ENCODE assay signal across 9 cellular contexts in the genomic region with DNA sequence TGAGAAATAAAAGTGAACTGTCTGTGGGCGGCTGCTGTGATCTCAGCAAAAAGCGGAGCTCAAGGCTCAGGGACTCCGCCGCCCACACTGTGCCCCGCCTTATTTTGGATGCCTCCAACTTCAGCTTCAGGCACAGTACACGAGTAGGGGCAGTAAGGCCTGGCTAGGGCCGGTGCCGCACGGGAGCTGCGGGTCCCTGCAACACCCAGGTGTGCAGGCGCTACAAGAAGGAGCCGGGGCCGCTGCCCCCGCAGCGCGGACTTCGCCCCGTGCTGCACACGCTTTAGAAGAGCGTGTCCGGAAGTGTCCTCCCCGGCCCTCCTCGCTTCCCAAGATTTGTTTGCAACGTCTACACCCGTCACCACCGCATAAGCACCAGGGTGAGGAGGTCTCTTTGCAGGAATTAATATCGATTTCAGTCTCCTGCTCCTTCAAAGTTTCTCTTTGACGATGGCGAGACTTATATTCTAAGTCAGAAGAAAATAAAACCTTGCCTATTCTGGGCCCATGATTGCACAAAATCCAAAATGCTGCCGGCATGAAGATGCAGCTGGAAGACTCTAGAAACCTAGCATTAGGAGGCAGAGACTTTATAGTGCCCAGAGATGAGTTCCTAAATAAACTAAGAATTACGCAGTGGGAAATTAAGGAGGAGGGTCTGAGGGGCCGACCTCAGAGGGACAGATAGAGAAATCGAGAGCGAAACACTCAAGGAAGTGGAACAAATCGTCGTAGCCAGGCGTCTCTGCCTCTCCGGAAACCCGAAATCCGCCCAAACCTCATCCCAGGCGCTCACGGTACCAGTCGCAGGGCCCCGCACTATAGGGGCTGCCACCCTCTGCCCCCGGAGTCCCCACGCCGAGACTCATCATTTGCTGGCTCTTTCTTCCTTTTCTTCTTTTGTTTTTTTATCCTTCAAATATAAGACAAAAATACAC. TPM values are rescaled to one million over a fixed set of nuclear protein-coding genes. Genes with fewer than 3 reads are reported as not detected.
A peak's percentile ranks its signal among the peaks of the same experiment; 100 is the strongest.
DNase-seq lines count a peak whose midpoint lies in the region; ATAC-seq and TF ChIP-seq lines count a peak whose summit lies in the region.
"Had no signal": no experiment of that assay in that cellular context is flagged by ENCODE, and none has a peak within 500 bp of the region (broad histone marks: within the 10 kb centered on the region; RNA-seq: fewer than 3 reads in every experiment).

No MANE protein-coding gene starts in this region.

- H3K79me2 ChIP-seq in fibroblast of lung (ENCODE audit: control insufficient read depth, insufficient read depth, low read length) (no peaks in the 10 kb centered on the region), neural progenitor cell (ENCODE audit: low read depth) (no peaks in the 10 kb centered on the region)

- H3K9me3 ChIP-seq in IMR-90 (ENCODE audit: control insufficient read depth, insufficient read depth, low read length) (peaks cover 2% of the 10 kb centered on the region; the same call in 1 of the 2 replicates), fibroblast of lung (ENCODE audit: control insufficient read depth, insufficient read depth, low read depth, low read length) (no peaks in the 10 kb centered on the region), neural progenitor cell (ENCODE audit: low read depth) (no peaks in the 10 kb centered on the region)

- CTCF ChIA-PET in Calu3 (lab: Charles Lee) (no interaction called here), IMR-90 (lab: Yijun Ruan, JAX) (no interaction called here)

- H2BK120ac ChIP-seq in IMR-90 (ENCODE audit: low read depth, low read length), result no peak overlapping the region

- H3K9ac ChIP-seq in IMR-90 (ENCODE audit: low read depth, low read length) (no peak overlapping the region), fibroblast of lung (ENCODE audit: insufficient read depth, low read length) (no peak overlapping the region), neural progenitor cell (no peak overlapping the region)

- no peak overlapping the region for H2BK5ac ChIP-seq in IMR-90 (ENCODE audit: low read depth, low read length, poor library complexity, severe bottlenecking)

- no peaks in the 10 kb centered on the region for H3K79me1 ChIP-seq in IMR-90 (ENCODE audit: low read depth in 1 of 2, low read length in 2 of 2)

- H2BK20ac ChIP-seq in IMR-90 (ENCODE audit: low read depth, low read length), result no peak overlapping the region

- H4K8ac ChIP-seq in IMR-90 (ENCODE audit: low read depth in 2 of 2, low read length in 2 of 2), result no peak overlapping the region

- no peak for TF ChIP-seq RAD21 in IMR-90 (IDR thresholded peaks at IDR 0.05; ENCODE audit: low read length)

- no peak for TF ChIP-seq POLR2A in IMR-90 (IDR thresholded peaks at IDR 0.05; ENCODE audit: low read depth, low read length)

- H3K27me3 ChIP-seq in IMR-90 (ENCODE audit: control insufficient read depth, insufficient read depth, low read length) (peaks cover 75% of the 10 kb centered on the region), fibroblast of lung (ENCODE audit: control insufficient read depth, insufficient read depth, low read length) (peaks cover 53% of the 10 kb centered on the region), neural progenitor cell (peaks cover 100% of the 10 kb centered on the region)

- H3K9me1 ChIP-seq in IMR-90 (ENCODE audit: insufficient read depth, low read length), result no peaks in the 10 kb centered on the region

- H3K4me1 Mint-ChIP-seq in Calu3 (ENCODE audit: low read depth, unreplicated experiment) (peaks cover 13% of the 10 kb centered on the region), neural progenitor cell (peaks cover 49% of the 10 kb centered on the region)
- H3K4me1 Mint-ChIP-seq: activated CD8-positive, alpha-beta memory T cell treated with anti-CD3 and anti-CD28 coated beads, Interleukin-2, amount 10 ng/mL, durations not matched to agents 7 days and 5 days had no signal

- H3K27me3 Mint-ChIP-seq in Calu3 (ENCODE audit: unreplicated experiment) (peaks cover 56% of the 10 kb centered on the region), neural progenitor cell (ENCODE audit: insufficient read depth, low read depth) (peaks cover 62% of the 10 kb centered on the region)

- no peak overlapping the region for H3K14ac ChIP-seq in IMR-90 (replicated peaks; ENCODE audit: low read depth, low read length)

- in situ Hi-C loops in IMR-90 (cut with MboI; ENCODE audit: low sequenced_read_pairs), result no loop called here

- H2BK15ac ChIP-seq in IMR-90 (ENCODE audit: low read depth, low read length), result no peak overlapping the region

- dilution Hi-C loops in IMR-90 (cut with HindIII; ENCODE audit: low sequenced_read_pairs, unreplicated experiment), result no loop called here

- H3K27ac ChIP-seq in IMR-90 (ENCODE audit: insufficient read depth, low read length) (no peak overlapping the region), fibroblast of lung (ENCODE audit: insufficient read depth, low read length) (no peak overlapping the region), neural progenitor cell (no peak overlapping the region)

- H3K23ac ChIP-seq in IMR-90 (ENCODE audit: low read depth, low read length), result no peak overlapping the region

- H3K4me3 ChIP-seq in IMR-90 (ENCODE audit: insufficient read depth, low read depth, low read length), result peak overlapping the region; percentile 8; the same call in 1 of the 2 replicates
- H3K4me3 ChIP-seq in fibroblast of lung (replicated peaks in 1 of 4; ENCODE audit: control extremely low read depth in 1 of 4, insufficient read depth in 1 of 4, low read depth in 3 of 4, low read length in 4 of 4), result peak overlapping the region in 1 of 4 experiments; percentile 10
- peak overlapping the region; percentile 34 for H3K4me3 ChIP-seq in neural progenitor cell

- H3K36me3 Mint-ChIP-seq in Calu3 (ENCODE audit: insufficient read depth, unreplicated experiment) (no peaks in the 10 kb centered on the region), neural progenitor cell (peaks cover 4% of the 10 kb centered on the region)

- no peak overlapping the region for H3K18ac ChIP-seq in IMR-90 (ENCODE audit: low read depth, low read length)

- H3K9me3 Mint-ChIP-seq in Calu3 (ENCODE audit: low read depth, unreplicated experiment) (no peaks in the 10 kb centered on the region), neural progenitor cell (no peaks in the 10 kb centered on the region)

- no peak for DNase-seq in Calu3
- DNase-seq in IMR-90, result no peak
- DNase-seq in fibroblast of lung (ENCODE audit: low read depth in 2 of 2), result no peak
- peak; percentile 65 for DNase-seq in neural progenitor cell (ENCODE audit: low spot score)
- no peak for DNase-seq in NOMO-1 treated with dmso at 0.1 percent for 144 hours (lab: John Stamatoyannopoulos, UW; ENCODE audit: unreplicated experiment)
- no peak for DNase-seq in SW 1271 (lab: John Stamatoyannopoulos, UW)
- DNase-seq: activated CD8-positive, alpha-beta memory T cell treated with anti-CD3 and anti-CD28 coated beads, Interleukin-2, amount 10 ng/mL, durations not matched to agents 7 days and 5 days; dermis blood vessel endothelial cell had no signal

- H3K36me3 ChIP-seq in IMR-90 (ENCODE audit: control insufficient read depth, insufficient read depth, low read length), result no peaks in the 10 kb centered on the region
- no peaks in the 10 kb centered on the region for H3K36me3 ChIP-seq in fibroblast of lung (ENCODE audit: control insufficient read depth, insufficient read depth, low read length)
- H3K36me3 ChIP-seq in neural progenitor cell, result no peaks in the 10 kb centered on the region

- no peak overlapping the region for H3K4ac ChIP-seq in IMR-90 (ENCODE audit: low read depth, low read length)

- BruUV-seq in Calu3 (replicated peaks; lab: Mats Ljungman, UMichigan) (no TSS peak), IMR-90 (replicated peaks; lab: Mats Ljungman, UMichigan) (no TSS peak)

- H2AK5ac ChIP-seq in IMR-90 (ENCODE audit: low read depth, low read length), result no peak overlapping the region

- H3K4me2 ChIP-seq in IMR-90 (ENCODE audit: low read depth, low read length), result peak overlapping the region; percentile 74
- H3K4me2 ChIP-seq in fibroblast of lung (ENCODE audit: extremely low read depth, insufficient read depth, low read length), result peak overlapping the region; percentile 15
- H3K4me2 ChIP-seq in neural progenitor cell, result peak overlapping the region; percentile 68

- H2AK9ac ChIP-seq in IMR-90 (replicated peaks; ENCODE audit: low read depth, low read length, poor library complexity), result no peak overlapping the region

- H4K20me1 ChIP-seq in IMR-90 (ENCODE audit: insufficient read depth, low read length) (no peaks in the 10 kb centered on the region), fibroblast of lung (ENCODE audit: control insufficient read depth, extremely low read depth, insufficient read depth, low read length) (no peaks in the 10 kb centered on the region), neural progenitor cell (ENCODE audit: low read depth) (peaks cover 61% of the 10 kb centered on the region)

- H4K91ac ChIP-seq in IMR-90 (ENCODE audit: insufficient read depth, low read depth, low read length), result no peak overlapping the region

- peaks cover 3% of the 10 kb centered on the region; the same call in 1 of the 2 replicates for H3K4me1 ChIP-seq in IMR-90 (ENCODE audit: control insufficient read depth, insufficient read depth, low read length)
- no peaks in the 10 kb centered on the region for H3K4me1 ChIP-seq in fibroblast of lung (ENCODE audit: control insufficient read depth, extremely low read depth, insufficient read depth, low read length)
- H3K4me1 ChIP-seq in neural progenitor cell, result peaks cover 37% of the 10 kb centered on the region

- no peak for TF ChIP-seq CTCF in Calu3 (IDR thresholded peaks at IDR 0.05; ENCODE audit: unreplicated experiment)
- no peak for TF ChIP-seq CTCF in IMR-90 (conservative IDR thresholded peaks at IDR 0.05; ENCODE audit: low read depth, low read length)
- no peak for TF ChIP-seq CTCF in fibroblast of lung (conservative IDR thresholded peaks at IDR 0.05 in 1 of 2, IDR thresholded peaks at IDR 0.05 in 1 of 2; ENCODE audit: low read depth in 1 of 2, low read length in 2 of 2)
- no peak for TF ChIP-seq CTCF in neural progenitor cell (IDR thresholded peaks at IDR 0.05)

- ATAC-seq in IMR-90 (ENCODE audit: low read depth) (no peak), GM18502 (IDR thresholded peaks at IDR 0.05; ENCODE audit: poor library complexity, unreplicated experiment) (no peak)
- ATAC-seq: activated CD8-positive, alpha-beta memory T cell treated with anti-CD3 and anti-CD28 coated beads, Interleukin-2, amount 10 ng/mL, durations not matched to agents 7 days and 5 days had no signal

- POLR2A ChIA-PET in IMR-90 (lab: Charles Lee; ENCODE audit: unreplicated experiment), result no interaction called here

- intact Hi-C loops in Calu3 (cut with micrococcal nuclease; ENCODE audit: unreplicated experiment) (no loop called here), IMR-90 (cut with micrococcal nuclease) (no loop called here)

- 5% methylated on average over 17 of the region's 47 CpGs; no CpG with 5 or more reads in 1 of the 2 experiments for WGBS in IMR-90 (ENCODE audit: extremely low coverage in 2 of 2, insufficient read length in 1 of 2), 2 experiments

- H4K5ac ChIP-seq in IMR-90 (ENCODE audit: low read depth, low read length), result no peak overlapping the region

- H3K4me3 Mint-ChIP-seq in Calu3 (ENCODE audit: low read depth, unreplicated experiment), result peak overlapping the region; percentile 56
- H3K4me3 Mint-ChIP-seq in neural progenitor cell, result peak overlapping the region; percentile 66
- H3K4me3 Mint-ChIP-seq: activated CD8-positive, alpha-beta memory T cell treated with anti-CD3 and anti-CD28 coated beads, Interleukin-2, amount 10 ng/mL, durations not matched to agents 7 days and 5 days had no signal

- H3K27ac Mint-ChIP-seq in Calu3 (ENCODE audit: unreplicated experiment), result no peak overlapping the region
- no peak overlapping the region for H3K27ac Mint-ChIP-seq in neural progenitor cell

- H2AFZ ChIP-seq in IMR-90 (replicated peaks; ENCODE audit: low read length, poor library complexity) (no peak overlapping the region), fibroblast of lung (ENCODE audit: low read length) (no peak overlapping the region), neural progenitor cell (replicated peaks) (no peak overlapping the region)

- H3K56ac ChIP-seq in IMR-90 (ENCODE audit: extremely low read depth, insufficient read depth, low read length), result no peak overlapping the region

- H3F3A ChIP-seq in neural progenitor cell (ENCODE audit: low read depth), result peaks cover 36% of the 10 kb centered on the region

RNA-seq across cellular contexts. Expression of gene VAX1, which starts 6.4 kb away (rescaled TPM):
- total RNA-seq in Calu3 (2022) (not detected in 2 replicates), IMR-90 (2012; rRNA removed) (not detected in 2 replicates), fibroblast of lung (not detected in 2 replicates), neural progenitor cell (ENCODE audit: low replicate concordance) (0.25 TPM in 1 of 2 replicates, not detected in the other)
- polyA plus RNA-seq in IMR-90 (2012; rRNA removed) (not detected in 2 replicates), fibroblast of lung (not detected in 2 replicates)
- not detected in 2 replicates for polyA plus RNA-seq in IMR-90 (2012; cell fraction: cytosol; rRNA removed)
- not detected in 2 replicates for polyA plus RNA-seq in IMR-90 (2012; cell fraction: nucleus; rRNA removed; ENCODE audit: low replicate concordance)
- polyA plus RNA-seq in fibroblast of lung (2012), result not detected in 2 replicates
- polyA minus RNA-seq in fibroblast of lung (ENCODE audit: low replicate concordance), result not detected in 2 replicates
- total RNA-seq: activated CD8-positive, alpha-beta memory T cell treated with anti-CD3 and anti-CD28 coated beads, Interleukin-2, amount 10 ng/mL, durations not matched to agents 7 days and 5 days; dermis blood vessel endothelial cell had no signal

Comparison
In these comparisons a context has a peak if more than half of its experiments do, and no peak if none do; other contexts are left out.
1. H3K4me2 ChIP-seq: peak in every context shown above with its lines; median percentile 74 in IMR-90; 68 in neural progenitor cell; 15 in fibroblast of lung.